ENCODE assay signal across 34 cellular contexts in the genomic region with DNA sequence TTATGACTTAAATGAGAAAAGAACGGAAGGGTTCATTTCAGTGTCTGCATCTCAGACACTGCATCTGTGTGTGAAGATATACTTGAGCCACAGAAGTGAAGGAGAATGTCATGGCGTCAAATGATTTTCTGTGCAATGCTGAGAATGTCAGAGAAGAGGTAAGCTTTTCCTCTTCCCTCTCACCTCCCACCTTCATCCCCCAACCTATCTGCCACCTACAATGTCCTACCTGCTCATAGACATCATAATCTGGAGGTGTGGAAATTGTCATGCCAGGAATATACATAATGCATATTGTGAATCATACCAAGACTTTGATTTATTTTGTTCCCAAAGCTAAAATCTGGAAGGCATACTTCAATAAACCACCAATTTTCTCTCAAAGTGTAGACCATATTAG. TPM values are rescaled to one million over a fixed set of nuclear protein-coding genes. Genes with fewer than 3 reads are reported as not detected.
"Had no signal": no experiment of that assay in that cellular context is flagged by ENCODE, and none has a peak within 500 bp of the region (broad histone marks: within the 10 kb centered on the region; RNA-seq: fewer than 3 reads in every experiment).

No MANE protein-coding gene starts in this region.

- DNase-seq: activated B cell treated with CpG ODN at 0.5 μM for 24 hours; activated CD4-positive, alpha-beta memory T cell treated with anti-CD3 and anti-CD28 coated beads for 36 hours; activated CD4-positive, alpha-beta T cell treated with anti-CD3 and anti-CD28 coated beads for 48 hours; activated CD4-positive, alpha-beta T cell treated with anti-CD3 and anti-CD28 coated beads, Interleukin-2, amount 50 U/mL, for 1 hour; activated CD8-positive, alpha-beta memory T cell treated with anti-CD3 and anti-CD28 coated beads, Interleukin-2, amount 10 ng/mL, durations not matched to agents 7 days and 5 days; activated CD8-positive, alpha-beta memory T cell treated with anti-CD3 and anti-CD28 coated beads, Interleukin-2, amount 50 U/mL, for 4 hours; activated CD8-positive, alpha-beta T cell treated with anti-CD3 and anti-CD28 coated beads, Interleukin-2, amount 10 ng/mL, durations not matched to agents 7 days and 5 days; activated effector memory CD4-positive, alpha-beta T cell treated with anti-CD3 and anti-CD28 coated beads, Interleukin-2, amount 50 U/mL, for 16 hours; activated naive CD4-positive, alpha-beta T cell treated with anti-CD3 and anti-CD28 coated beads for 36 hours; activated naive CD8-positive, alpha-beta T cell treated with anti-CD3 and anti-CD28 coated beads for 36 hours; activated naive CD8-positive, alpha-beta T cell treated with anti-CD3 and anti-CD28 coated beads, Interleukin-2, amount 50 U/mL, for 24 hours; activated T-cell treated with anti-CD3 and anti-CD28 coated beads, Interleukin-2, amount 50 U/mL, for 1 hour; activated T-cell treated with anti-CD3 and anti-CD28 coated beads, Interleukin-2, amount 50 U/mL, for 48 hours; adrenal gland; amygdala; aorta; body of pancreas; dermis blood vessel endothelial cell; effector CD4-positive, alpha-beta T cell; effector memory CD8-positive, alpha-beta T cell; esophagus squamous epithelium; gastrocnemius medialis; glutamatergic neuron; T-helper 2 cell had no signal

- H3K4me1 ChIP-seq: adrenal gland, body of pancreas, esophagus squamous epithelium, gastrocnemius medialis had no signal

- H3K4me3 Mint-ChIP-seq: activated B cell treated with CpG ODN at 0.5 μM for 24 hours; activated CD4-positive, alpha-beta memory T cell treated with anti-CD3 and anti-CD28 coated beads for 36 hours; activated CD8-positive, alpha-beta memory T cell treated with anti-CD3 and anti-CD28 coated beads, Interleukin-2, amount 10 ng/mL, durations not matched to agents 7 days and 5 days; activated CD8-positive, alpha-beta T cell treated with anti-CD3 and anti-CD28 coated beads, Interleukin-2, amount 10 ng/mL, durations not matched to agents 7 days and 5 days; activated naive CD4-positive, alpha-beta T cell treated with anti-CD3 and anti-CD28 coated beads for 36 hours; activated naive CD4-positive, alpha-beta T cell treated with anti-CD3 and anti-CD28 coated beads, Interleukin-2, amount 50 U/mL, for 24 hours; activated naive CD8-positive, alpha-beta T cell treated with anti-CD3 and anti-CD28 coated beads for 36 hours; activated naive CD8-positive, alpha-beta T cell treated with anti-CD3 and anti-CD28 coated beads, Interleukin-2, amount 50 U/mL, for 24 hours; activated T-helper 1 cell treated with anti-CD3 and anti-CD28 coated beads, Interleukin-12 subunit alpha, Interleukin-12 subunit beta, Interleukin-2, Interleukin-4 antibody, amounts not matched to agents 30 ng/mL and 10 ng/mL and 1 ng/mL, durations not matched to agents 14 hours and 24 hours and 36 hours; central memory CD8-positive, alpha-beta T cell; effector memory CD8-positive, alpha-beta T cell had no signal

- ATAC-seq: activated CD4-positive, CD25-positive, alpha-beta regulatory T cell treated with anti-CD3 and anti-CD28 coated beads, Interleukin-2, amount 50 U/mL, for 24 hours; activated CD8-positive, alpha-beta memory T cell treated with anti-CD3 and anti-CD28 coated beads, Interleukin-2, amount 10 ng/mL, durations not matched to agents 7 days and 5 days; activated CD8-positive, alpha-beta T cell treated with anti-CD3 and anti-CD28 coated beads, Interleukin-2, amount 10 ng/mL, durations not matched to agents 7 days and 5 days; activated naive CD8-positive, alpha-beta T cell treated with anti-CD3 and anti-CD28 coated beads, Interleukin-2, amount 50 U/mL, for 24 hours; body of pancreas; effector memory CD8-positive, alpha-beta T cell; gastrocnemius medialis had no signal

- H3K9me3 ChIP-seq: adrenal gland, body of pancreas, esophagus squamous epithelium, gastrocnemius medialis had no signal

- H3K27me3 ChIP-seq: adrenal gland, body of pancreas, esophagus squamous epithelium, gastrocnemius medialis had no signal

- H3K27ac ChIP-seq: adrenal gland, body of pancreas, coronary artery, epithelial cell of prostate, esophagus squamous epithelium, gastrocnemius medialis, VCaP had no signal

- H3K9me3 Mint-ChIP-seq: activated B cell treated with CpG ODN at 0.5 μM for 24 hours; activated CD4-positive, alpha-beta memory T cell treated with anti-CD3 and anti-CD28 coated beads for 36 hours; activated naive CD4-positive, alpha-beta T cell treated with anti-CD3 and anti-CD28 coated beads for 36 hours; activated naive CD4-positive, alpha-beta T cell treated with anti-CD3 and anti-CD28 coated beads, Interleukin-2, amount 50 U/mL, for 24 hours; activated naive CD8-positive, alpha-beta T cell treated with anti-CD3 and anti-CD28 coated beads for 36 hours; activated naive CD8-positive, alpha-beta T cell treated with anti-CD3 and anti-CD28 coated beads, Interleukin-2, amount 50 U/mL, for 24 hours; activated T-helper 1 cell treated with anti-CD3 and anti-CD28 coated beads, Interleukin-12 subunit alpha, Interleukin-12 subunit beta, Interleukin-2, Interleukin-4 antibody, amounts not matched to agents 30 ng/mL and 10 ng/mL and 1 ng/mL, durations not matched to agents 14 hours and 24 hours and 36 hours; activated T-helper 2 cell treated with anti-CD3 and anti-CD28 coated beads, Interferon-gamma antibody, Interleukin-2, Interleukin-4, amounts not matched to agents 10 μg/mL and 5 μg/mL and 100 μg/mL, durations not matched to agents 14 hours and 24 hours and 36 hours; central memory CD8-positive, alpha-beta T cell had no signal

- H3K36me3 ChIP-seq: adrenal gland, esophagus squamous epithelium, gastrocnemius medialis had no signal

- H3K36me3 Mint-ChIP-seq: activated CD4-positive, alpha-beta memory T cell treated with anti-CD3 and anti-CD28 coated beads for 36 hours; activated CD8-positive, alpha-beta memory T cell treated with anti-CD3 and anti-CD28 coated beads, Interleukin-2, amount 10 ng/mL, durations not matched to agents 7 days and 5 days; activated naive CD4-positive, alpha-beta T cell treated with anti-CD3 and anti-CD28 coated beads, Interleukin-2, amount 50 U/mL, for 24 hours; activated naive CD8-positive, alpha-beta T cell treated with anti-CD3 and anti-CD28 coated beads for 36 hours had no signal

- H3K4me1 Mint-ChIP-seq: activated B cell treated with CpG ODN at 0.5 μM for 24 hours; activated CD8-positive, alpha-beta memory T cell treated with anti-CD3 and anti-CD28 coated beads, Interleukin-2, amount 10 ng/mL, durations not matched to agents 7 days and 5 days; activated naive CD4-positive, alpha-beta T cell treated with anti-CD3 and anti-CD28 coated beads, Interleukin-2, amount 50 U/mL, for 24 hours; activated naive CD8-positive, alpha-beta T cell treated with anti-CD3 and anti-CD28 coated beads for 36 hours; activated naive CD8-positive, alpha-beta T cell treated with anti-CD3 and anti-CD28 coated beads, Interleukin-2, amount 50 U/mL, for 24 hours; central memory CD8-positive, alpha-beta T cell had no signal

- H3K4me3 ChIP-seq: adrenal gland, body of pancreas, coronary artery, esophagus squamous epithelium, gastrocnemius medialis had no signal

- H3K27ac Mint-ChIP-seq: activated B cell treated with CpG ODN at 0.5 μM for 24 hours; activated CD4-positive, alpha-beta memory T cell treated with anti-CD3 and anti-CD28 coated beads for 36 hours; activated CD8-positive, alpha-beta memory T cell treated with anti-CD3 and anti-CD28 coated beads, Interleukin-2, amount 10 ng/mL, durations not matched to agents 7 days and 5 days; activated CD8-positive, alpha-beta T cell treated with anti-CD3 and anti-CD28 coated beads, Interleukin-2, amount 10 ng/mL, durations not matched to agents 7 days and 5 days; activated naive CD4-positive, alpha-beta T cell treated with anti-CD3 and anti-CD28 coated beads for 36 hours; activated naive CD4-positive, alpha-beta T cell treated with anti-CD3 and anti-CD28 coated beads, Interleukin-2, amount 50 U/mL, for 24 hours; activated naive CD8-positive, alpha-beta T cell treated with anti-CD3 and anti-CD28 coated beads for 36 hours; activated naive CD8-positive, alpha-beta T cell treated with anti-CD3 and anti-CD28 coated beads, Interleukin-2, amount 50 U/mL, for 24 hours; activated T-helper 1 cell treated with anti-CD3 and anti-CD28 coated beads, Interleukin-12 subunit alpha, Interleukin-12 subunit beta, Interleukin-2, Interleukin-4 antibody, amounts not matched to agents 30 ng/mL and 10 ng/mL and 1 ng/mL, durations not matched to agents 14 hours and 24 hours and 36 hours; activated T-helper 2 cell treated with anti-CD3 and anti-CD28 coated beads, Interferon-gamma antibody, Interleukin-2, Interleukin-4, amounts not matched to agents 10 μg/mL and 5 μg/mL and 100 μg/mL, durations not matched to agents 14 hours and 24 hours and 36 hours; effector memory CD8-positive, alpha-beta T cell had no signal

- H3K27me3 Mint-ChIP-seq: activated B cell treated with CpG ODN at 0.5 μM for 24 hours; activated CD8-positive, alpha-beta memory T cell treated with anti-CD3 and anti-CD28 coated beads, Interleukin-2, amount 10 ng/mL, durations not matched to agents 7 days and 5 days; activated naive CD4-positive, alpha-beta T cell treated with anti-CD3 and anti-CD28 coated beads, Interleukin-2, amount 50 U/mL, for 24 hours; activated naive CD8-positive, alpha-beta T cell treated with anti-CD3 and anti-CD28 coated beads for 36 hours; central memory CD8-positive, alpha-beta T cell; effector memory CD8-positive, alpha-beta T cell had no signal

RNA-seq across cellular contexts. Expression of a gene that starts 53.7 kb away (rescaled TPM):
- total RNA-seq: activated CD4-positive, alpha-beta memory T cell treated with anti-CD3 and anti-CD28 coated beads for 36 hours; activated CD8-positive, alpha-beta memory T cell treated with anti-CD3 and anti-CD28 coated beads for 36 hours; activated CD8-positive, alpha-beta memory T cell treated with anti-CD3 and anti-CD28 coated beads, Interleukin-2, amount 10 ng/mL, durations not matched to agents 7 days and 5 days; activated CD8-positive, alpha-beta T cell treated with anti-CD3 and anti-CD28 coated beads, Interleukin-2, amount 10 ng/mL, durations not matched to agents 7 days and 5 days; activated naive CD4-positive, alpha-beta T cell treated with anti-CD3 and anti-CD28 coated beads for 36 hours; activated naive CD8-positive, alpha-beta T cell treated with anti-CD3 and anti-CD28 coated beads for 36 hours; activated T-helper 1 cell treated with anti-CD3 and anti-CD28 coated beads, Interleukin-12 subunit alpha, Interleukin-12 subunit beta, Interleukin-2, Interleukin-4 antibody, amounts not matched to agents 30 ng/mL and 10 ng/mL and 1 ng/mL, durations not matched to agents 14 hours and 24 hours and 36 hours; activated T-helper 2 cell treated with anti-CD3 and anti-CD28 coated beads, Interferon-gamma antibody, Interleukin-2, Interleukin-4, amounts not matched to agents 10 μg/mL and 5 μg/mL and 100 μg/mL, durations not matched to agents 14 hours and 24 hours and 36 hours; T-helper 1 cell treated with Interleukin-12 subunit alpha and Interleukin-12 subunit beta and Interleukin-4 antibody, amounts not matched to agents 30 ng/mL and 1 ng/mL, for 36 hours had no signal
